In the genomic region with DNA sequence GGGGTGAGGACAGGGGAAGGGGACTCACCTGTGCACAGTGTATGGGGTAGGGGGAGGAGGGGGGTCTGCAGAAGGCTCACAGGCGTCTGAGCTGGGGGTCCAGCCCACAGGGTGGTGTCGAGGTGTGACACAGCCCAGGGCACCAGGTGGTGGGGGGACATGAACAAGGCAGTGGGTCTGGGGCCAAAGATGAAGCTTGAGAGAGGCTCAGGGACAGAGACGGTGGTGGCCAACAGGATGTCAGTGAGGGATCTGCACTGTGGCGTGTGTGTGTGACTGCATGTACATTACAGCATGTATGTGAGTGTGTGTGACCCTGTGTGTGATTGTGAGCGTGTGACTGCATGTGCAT, we compare ENCODE assay signal across 11 cellular contexts. TPM values are rescaled to one million over a fixed set of nuclear protein-coding genes. Genes with fewer than 3 reads are reported as not detected.
A peak's percentile ranks its signal among the peaks of the same experiment; 100 is the strongest.
DNase-seq lines count a peak whose midpoint lies in the region; ATAC-seq and TF ChIP-seq lines count a peak whose summit lies in the region.
"Had no signal": no experiment of that assay in that cellular context is flagged by ENCODE, and none has a peak within 500 bp of the region (broad histone marks: within the 10 kb centered on the region; RNA-seq: fewer than 3 reads in every experiment).

No MANE protein-coding gene starts in this region.

- no peaks in the 10 kb centered on the region; the same call in 1 of the 2 replicates for H4K20me1 ChIP-seq in GM23338 (replicated peaks; ENCODE audit: insufficient read depth)

- peaks cover 14% of the 10 kb centered on the region; the same call in 2 of the 3 replicates for H3K9me3 Mint-ChIP-seq in GM23338
- H3K9me3 Mint-ChIP-seq in activated CD4-positive, alpha-beta memory T cell treated with anti-CD3 and anti-CD28 coated beads, Interleukin-2, amount 10 ng/mL, durations not matched to agents 7 days and 5 days = peaks cover 8% of the 10 kb centered on the region

- no peak overlapping the region for H2AFZ ChIP-seq in GM23338

- peaks cover 11% of the 10 kb centered on the region; the same call in 1 of the 2 replicates for H3K36me3 ChIP-seq in GM23338 (ENCODE audit: insufficient read depth)

- peak overlapping the region; percentile 99 for H3K4me2 ChIP-seq in GM23338

- DNase-seq in GM23338 (ENCODE audit: low spot score) = no peak
- DNase-seq in activated CD4-positive, alpha-beta memory T cell treated with anti-CD3 and anti-CD28 coated beads, Interleukin-2, amount 10 ng/mL, durations not matched to agents 7 days and 5 days = no peak
- peak in 1 of 3 donors; percentile 63 for DNase-seq in right cardiac atrium
- DNase-seq in skeletal muscle cell (ENCODE audit: low read depth) = no peak
- no peak for DNase-seq in NCI-H1436 treated with DMSO at 0.1 percent for 48 hours (lab: John Stamatoyannopoulos, UW)
- DNase-seq in cerebellar nuclear complex (lab: John Stamatoyannopoulos, UW) = no peak
- DNase-seq in NCI-H2196 (lab: John Stamatoyannopoulos, UW; ENCODE audit: unreplicated experiment) = no peak
- DNase-seq: HCEC 1CT had no signal

- peak overlapping the region; percentile 87 for H3K4me3 ChIP-seq in GM23338
- peak overlapping the region; percentile 95 for H3K4me3 ChIP-seq in right cardiac atrium (ENCODE audit: low read length)
- peak overlapping the region; percentile 78 for H3K4me3 ChIP-seq in skeletal muscle cell (ENCODE audit: low read depth, low read length)

- POLR2A ChIA-PET in activated CD4-positive, alpha-beta memory T cell treated with anti-CD3 and anti-CD28 coated beads, Interleukin-2, amount 10 ng/mL, durations not matched to agents 7 days and 5 days (lab: Charles Lee) = no interaction called here

- peaks cover 22% of the 10 kb centered on the region for H3K4me1 ChIP-seq in GM23338 (ENCODE audit: insufficient read depth)
- no peaks in the 10 kb centered on the region for H3K4me1 ChIP-seq in right cardiac atrium (ENCODE audit: control insufficient read depth, insufficient read depth, low read length)

- CTCF ChIA-PET in activated CD4-positive, alpha-beta memory T cell treated with anti-CD3 and anti-CD28 coated beads, Interleukin-2, amount 10 ng/mL, durations not matched to agents 7 days and 5 days (lab: Charles Lee) = no interaction called here

- ATAC-seq in GM23338 (peak; percentile 7), right cardiac atrium (no peak), GM21528 (IDR thresholded peaks at IDR 0.05; ENCODE audit: low FRiP score, unreplicated experiment) (no peak)

- H3K27me3 Mint-ChIP-seq in GM23338 (ENCODE audit: insufficient read depth, low read depth, poor library complexity) = peaks cover 27% of the 10 kb centered on the region
- peaks cover 13% of the 10 kb centered on the region for H3K27me3 Mint-ChIP-seq in activated CD4-positive, alpha-beta memory T cell treated with anti-CD3 and anti-CD28 coated beads, Interleukin-2, amount 10 ng/mL, durations not matched to agents 7 days and 5 days

- H3K27me3 ChIP-seq in GM23338 (ENCODE audit: insufficient read depth) (no peaks in the 10 kb centered on the region), right cardiac atrium (ENCODE audit: control insufficient read depth, insufficient read depth) (no peaks in the 10 kb centered on the region)

- TF ChIP-seq CTCF in GM23338 (conservative IDR thresholded peaks at IDR 0.05; ENCODE audit: low read depth in 2 of 2) = no peak

- H3K79me2 ChIP-seq in GM23338 (replicated peaks; ENCODE audit: insufficient read depth) = peaks cover 43% of the 10 kb centered on the region

- H3K27ac ChIP-seq in GM23338 (ENCODE audit: low read depth) (peak overlapping the region; percentile 94), right cardiac atrium (ENCODE audit: low read length) (peak overlapping the region; percentile 4)

- peak overlapping the region; percentile 76 for H3K4me3 Mint-ChIP-seq in GM23338
- peak overlapping the region; percentile 28 for H3K4me3 Mint-ChIP-seq in activated CD4-positive, alpha-beta memory T cell treated with anti-CD3 and anti-CD28 coated beads, Interleukin-2, amount 10 ng/mL, durations not matched to agents 7 days and 5 days

- peaks cover 2% of the 10 kb centered on the region for H3K9me3 ChIP-seq in right cardiac atrium (ENCODE audit: control insufficient read depth, low read length)

- H3K27ac Mint-ChIP-seq in GM23338 = peak overlapping the region; percentile 91
- no peak overlapping the region for H3K27ac Mint-ChIP-seq in activated CD4-positive, alpha-beta memory T cell treated with anti-CD3 and anti-CD28 coated beads, Interleukin-2, amount 10 ng/mL, durations not matched to agents 7 days and 5 days

- H3K9me2 ChIP-seq in GM23338 (ENCODE audit: insufficient read depth) = no peaks in the 10 kb centered on the region

- intact Hi-C loops in right cardiac atrium (cut with DNase I) = no loop called here

- 42% methylated on average over 5 of the region's 5 CpGs for WGBS in right cardiac atrium

- H3F3A ChIP-seq in GM23338 (replicated peaks; ENCODE audit: low read depth) = peaks cover 10% of the 10 kb centered on the region

- peaks cover 31% of the 10 kb centered on the region for H3K4me1 Mint-ChIP-seq in GM23338
- peaks cover 14% of the 10 kb centered on the region for H3K4me1 Mint-ChIP-seq in activated CD4-positive, alpha-beta memory T cell treated with anti-CD3 and anti-CD28 coated beads, Interleukin-2, amount 10 ng/mL, durations not matched to agents 7 days and 5 days

- H3K36me3 Mint-ChIP-seq in GM23338 (ENCODE audit: low read depth) = peaks cover 41% of the 10 kb centered on the region
- H3K36me3 Mint-ChIP-seq in activated CD4-positive, alpha-beta memory T cell treated with anti-CD3 and anti-CD28 coated beads, Interleukin-2, amount 10 ng/mL, durations not matched to agents 7 days and 5 days (ENCODE audit: low read depth) = no peaks in the 10 kb centered on the region

TF ChIP-seq in GM23338, 12 proteins besides CTCF, POLR2A, EP300 and RAD21 (continues in another document):
- TF ChIP-seq EZH2 (IDR thresholded peaks at IDR 0.05; ENCODE audit: low read depth, unreplicated experiment) = no peak

RNA-seq across cellular contexts. Expression of a gene that starts 1.7 kb away (rescaled TPM):
- 25.9 and 29.0 TPM in 2 replicates for total RNA-seq in GM23338 (2014; rRNA removed; shearing (Covaris generic))
- polyA plus RNA-seq in GM23338 (2016; fragmentation: Nextera tagmentation; extraction: Ambion mirVana) (4.8 and 5.0 TPM in 2 replicates), right cardiac atrium (18.1 TPM)
- total RNA-seq in activated CD4-positive, alpha-beta memory T cell treated with anti-CD3 and anti-CD28 coated beads, Interleukin-2, amount 10 ng/mL, durations not matched to agents 7 days and 5 days = 1 to 10 TPM; 2.6 to 2.8 TPM
- total RNA-seq in right cardiac atrium = 10 to 100 TPM; 16.1 to 29.3 (median 22.0) TPM

RNA-seq across cellular contexts. Expression of a gene that starts 21.6 kb away (rescaled TPM):
- total RNA-seq in GM23338 (2014; rRNA removed; shearing (Covaris generic)) = not detected in 2 replicates
- polyA plus RNA-seq in GM23338 (2016; fragmentation: Nextera tagmentation; extraction: Ambion mirVana) = not detected in 2 replicates
- not detected for total RNA-seq in activated CD4-positive, alpha-beta memory T cell treated with anti-CD3 and anti-CD28 coated beads, Interleukin-2, amount 10 ng/mL, durations not matched to agents 7 days and 5 days
- total RNA-seq in right cardiac atrium = not detected
- polyA plus RNA-seq in right cardiac atrium = not detected
- total RNA-seq: T-helper 2 cell treated with Interferon-gamma antibody and Interleukin-4, amounts not matched to agents 100 ng/mL and 5 ng/mL, for 36 hours; ureter had no signal

RNA-seq across cellular contexts. Expression of a gene that starts 31.6 kb away (rescaled TPM):
- total RNA-seq in GM23338 (2014; rRNA removed; shearing (Covaris generic)) = 3.8 and 3.9 TPM in 2 replicates
- polyA plus RNA-seq in GM23338 (2016; fragmentation: Nextera tagmentation; extraction: Ambion mirVana) (5.7 and 7.1 TPM in 2 replicates), right cardiac atrium (9.3 TPM)
- total RNA-seq in activated CD4-positive, alpha-beta memory T cell treated with anti-CD3 and anti-CD28 coated beads, Interleukin-2, amount 10 ng/mL, durations not matched to agents 7 days and 5 days = 100 to 1,000 TPM; 420 TPM
- total RNA-seq in right cardiac atrium = 10 to 100 TPM; 11.3 to 23.2 (median 15.3) TPM

Comparison
In these comparisons a context has a peak if more than half of its experiments do, and no peak if none do; other contexts are left out.
1. RNA of a gene that starts 31.6 kb away (total RNA-seq): 420 TPM in activated CD4-positive, alpha-beta memory T cell treated with anti-CD3 and anti-CD28 coated beads, Interleukin-2, amount 10 ng/mL, durations not matched to agents 7 days and 5 days; 11.3 to 23.2 TPM in right cardiac atrium and 3.8 to 3.9 TPM in GM23338; every median in the first group is over 10 times any median in the second.
2. Peak in every context shown above with its lines, with median percentiles within 50 percentile points of each other: H3K4me3 ChIP-seq.